Comparison of ENCODE assay signal across 8 cellular contexts in the genomic region with DNA sequence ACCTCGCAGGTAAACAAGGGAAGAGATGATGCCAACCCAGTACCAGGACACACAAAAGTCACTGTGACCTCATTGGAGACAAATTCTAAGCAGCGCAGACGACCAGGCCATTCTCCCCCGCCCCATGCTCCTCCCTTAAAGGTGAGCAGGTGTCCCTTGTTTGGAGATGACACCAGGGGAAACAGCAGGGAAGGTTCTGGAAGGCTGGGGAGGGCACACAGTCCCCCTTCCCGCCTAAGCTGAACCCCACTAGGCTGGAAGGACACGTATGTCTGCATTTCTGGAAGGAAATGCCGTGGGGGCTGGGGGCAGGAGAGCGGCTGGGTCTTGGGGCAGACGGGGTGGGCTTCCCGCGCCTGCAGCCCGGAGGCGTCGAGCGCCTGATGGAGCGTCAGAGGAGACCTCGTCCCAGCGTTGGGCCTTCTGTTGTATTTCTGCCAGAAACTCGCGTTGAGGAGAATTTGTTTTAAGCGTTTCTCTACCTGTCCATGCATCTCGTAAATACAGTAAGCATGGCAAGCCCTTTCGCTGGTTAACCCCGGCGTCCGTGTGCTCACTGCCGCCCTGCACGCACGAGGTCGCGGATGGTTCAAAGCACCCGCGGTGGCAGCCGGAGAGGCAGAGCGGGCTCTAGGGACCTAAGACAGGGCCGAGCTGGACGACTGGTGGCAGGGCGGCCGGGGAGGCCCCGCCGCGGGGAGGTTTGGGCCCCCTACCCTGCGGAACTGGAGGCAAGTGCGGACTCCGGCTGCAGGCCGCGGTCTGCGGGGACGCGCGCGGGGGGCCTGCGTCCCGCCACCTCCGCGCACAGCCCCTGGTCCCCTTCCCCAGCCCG. TPM values are rescaled to one million over a fixed set of nuclear protein-coding genes. Genes with fewer than 3 reads are reported as not detected.
DNase-seq lines count a peak whose midpoint lies in the region; ATAC-seq and TF ChIP-seq lines count a peak whose summit lies in the region.

No MANE protein-coding gene starts in this region.

- no peaks in the 10 kb centered on the region for H3K36me3 Mint-ChIP-seq in memory B cell

- ATAC-seq in memory B cell (ENCODE audit: low read depth) (peak; percentile 7), aorta (ENCODE audit: low FRiP score) (no peak), HG03280 (IDR thresholded peaks at IDR 0.05; ENCODE audit: unreplicated experiment) (no peak)

- TF ChIP-seq POLR2A in breast epithelium (IDR thresholded peaks at IDR 0.05), result no peak

- DNase-seq in activated CD8-positive, alpha-beta memory T cell treated with anti-CD3 and anti-CD28 coated beads for 24 hours, result peak; percentile 58
- DNase-seq in activated CD8-positive, alpha-beta memory T cell treated with anti-CD3 and anti-CD28 coated beads, Interleukin-2, amount 50 U/mL, for 4 hours, result no peak
- DNase-seq in MG63, result no peak
- DNase-seq in breast epithelium (ENCODE audit: low spot score in 2 of 2), result no peak
- DNase-seq in memory B cell (ENCODE audit: low spot score in 2 of 2), result no peak
- DNase-seq in aorta, result no peak
- DNase-seq in NCI-H510A treated with DMSO at 0.1 percent for 48 hours (lab: John Stamatoyannopoulos, UW), result no peak

- no peaks in the 10 kb centered on the region for H3K9me3 Mint-ChIP-seq in memory B cell

- TF ChIP-seq CTCF in breast epithelium (IDR thresholded peaks at IDR 0.05), result no peak

- H3K4me1 ChIP-seq in breast epithelium (peaks cover 16 to 24% of the 10 kb centered on the region in 2 donors), aorta (ENCODE audit: control insufficient read depth in 1 of 2, insufficient read depth in 2 of 2, low read length in 2 of 2) (no peaks in the 10 kb centered on the region)

- H3K36me3 ChIP-seq in MG63, result no peaks in the 10 kb centered on the region
- H3K36me3 ChIP-seq in breast epithelium, result no peaks in the 10 kb centered on the region
- H3K36me3 ChIP-seq in aorta (ENCODE audit: control insufficient read depth in 1 of 2, insufficient read depth in 2 of 2, low read length in 1 of 2), result no peaks in the 10 kb centered on the region

- peaks cover 8% of the 10 kb centered on the region for H3K4me1 Mint-ChIP-seq in memory B cell

- H3K27ac ChIP-seq in breast epithelium (no peak overlapping the region), aorta (ENCODE audit: low read depth in 1 of 2, low read length in 2 of 2) (no peak overlapping the region)

- WGBS in aorta, 2 donors, result 5 to 6% methylated on average over 57 of the region's 57 CpGs

- peaks cover 86% of the 10 kb centered on the region for H3K27me3 ChIP-seq in MG63
- peaks cover 9 to 94% of the 10 kb centered on the region in 2 donors for H3K27me3 ChIP-seq in breast epithelium
- H3K27me3 ChIP-seq in aorta (ENCODE audit: control insufficient read depth in 1 of 2, insufficient read depth in 2 of 2, low read length in 1 of 2), result no peaks in the 10 kb centered on the region

- H3K4me3 ChIP-seq in MG63 (peak overlapping the region; percentile 55), breast epithelium (peak overlapping the region; percentile 50 to 72 (median 52)), aorta (ENCODE audit: low read length in 2 of 2) (peak overlapping the region; percentile 70 to 74)

- intact Hi-C loops in breast epithelium (cut with DNase I; ENCODE audit: low total_unique reads) (no loop called here), aorta (cut with DNase I) (no loop called here)

- peaks cover 28% of the 10 kb centered on the region for H3K27me3 Mint-ChIP-seq in memory B cell

- H3K4me3 Mint-ChIP-seq in memory B cell, result peak overlapping the region; percentile 83

- H3K27ac Mint-ChIP-seq in memory B cell, result no peak overlapping the region

- H3K9me3 ChIP-seq in MG63 (no peaks in the 10 kb centered on the region), breast epithelium (no peaks in the 10 kb centered on the region), aorta (ENCODE audit: control insufficient read depth, low read length) (no peaks in the 10 kb centered on the region)

RNA-seq across cellular contexts. Expression of gene LHX4, which starts 1.2 kb away (rescaled TPM):
- total RNA-seq in MG63 (2014; rRNA removed; shearing (Covaris generic); ENCODE audit: low replicate concordance), result 0.13 TPM in 1 of 2 replicates, not detected in the other
- total RNA-seq in breast epithelium (not detected), aorta (not detected)
- under 1 TPM; 0.05 to 0.25 TPM for polyA plus RNA-seq in aorta
